8 cellular contexts compared by ENCODE assay signal in the genomic region with DNA sequence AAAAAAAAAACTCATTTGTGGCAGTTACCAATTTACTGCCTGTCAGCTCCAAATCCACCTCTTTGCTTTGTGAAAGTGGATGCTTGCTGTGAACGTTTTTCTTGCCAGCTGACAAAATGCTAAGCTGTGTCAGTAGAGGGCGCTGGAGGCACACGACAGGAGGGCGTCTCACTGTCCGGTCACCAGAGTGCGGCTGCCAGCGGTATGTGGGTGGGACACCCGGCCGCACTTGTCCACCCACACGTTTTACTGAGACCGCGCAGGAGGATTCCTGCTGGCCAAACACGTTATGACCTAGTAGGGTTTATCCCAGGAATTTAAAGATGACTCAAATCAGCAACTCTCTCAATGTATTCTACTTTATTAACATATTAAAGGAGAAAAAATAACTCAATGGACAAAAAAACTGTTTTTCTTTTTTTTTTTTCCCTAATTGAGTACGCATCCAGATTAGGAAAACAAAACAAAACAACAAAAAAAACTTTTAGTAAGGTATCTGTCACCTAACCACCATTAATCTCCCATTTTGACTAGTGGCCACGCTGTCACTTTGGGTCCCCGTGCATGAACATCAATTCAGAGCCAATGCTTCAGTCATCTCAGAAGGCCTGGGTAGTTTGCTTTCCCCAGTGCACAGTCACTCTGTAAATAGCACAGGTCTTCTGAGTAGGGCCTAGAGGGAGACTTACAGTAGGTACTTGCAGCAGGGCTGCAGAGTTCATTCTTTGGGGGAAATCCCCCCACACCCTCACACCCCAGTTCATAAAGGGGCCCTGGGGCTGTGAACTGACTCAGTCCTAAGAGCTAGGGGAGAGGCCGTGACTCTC. TPM values are rescaled to one million over a fixed set of nuclear protein-coding genes. Genes with fewer than 3 reads are reported as not detected.
DNase-seq lines count a peak whose midpoint lies in the region; ATAC-seq lines count a peak whose summit lies in the region.

No MANE protein-coding gene starts in this region.

- DNase-seq in COR-L47 (lab: John Stamatoyannopoulos, UW) (peak; percentile 76), NCI-H82 treated with DMSO at 0.1 percent for 48 hours (lab: John Stamatoyannopoulos, UW; ENCODE audit: unreplicated experiment) (peak; percentile 63), memory B cell (ENCODE audit: low spot score in 2 of 2) (peak; percentile 72 to 75)
- peak; percentile 86 for DNase-seq in activated CD8-positive, alpha-beta T cell treated with anti-CD3 and anti-CD28 coated beads, Interleukin-2, amount 10 ng/mL, durations not matched to agents 7 days and 5 days
- peak; percentile 53 for DNase-seq in effector CD8-positive, alpha-beta T cell (lab: John Stamatoyannopoulos, UW)
- DNase-seq in stimulated activated CD8-positive, alpha-beta memory T cell treated with anti-CD3 and anti-CD28 coated beads, Interleukin-15, amount 100 ng/mL, for 48 hours (ENCODE audit: low read depth in 2 of 2) = peak; percentile 79 to 84

- no peaks in the 10 kb centered on the region for H3K36me3 Mint-ChIP-seq in activated CD8-positive, alpha-beta T cell treated with anti-CD3 and anti-CD28 coated beads, Interleukin-2, amount 10 ng/mL, durations not matched to agents 7 days and 5 days (ENCODE audit: low read depth)
- H3K36me3 Mint-ChIP-seq in memory B cell = peaks cover 3% of the 10 kb centered on the region

- no peaks in the 10 kb centered on the region for H3K9me3 Mint-ChIP-seq in activated CD8-positive, alpha-beta T cell treated with anti-CD3 and anti-CD28 coated beads, Interleukin-2, amount 10 ng/mL, durations not matched to agents 7 days and 5 days (ENCODE audit: insufficient read depth)
- H3K9me3 Mint-ChIP-seq in memory B cell = peaks cover 4% of the 10 kb centered on the region

- no peak overlapping the region for H3K4me3 Mint-ChIP-seq in activated CD8-positive, alpha-beta T cell treated with anti-CD3 and anti-CD28 coated beads, Interleukin-2, amount 10 ng/mL, durations not matched to agents 7 days and 5 days
- peak overlapping the region; percentile 37 for H3K4me3 Mint-ChIP-seq in memory B cell

- CTCF ChIA-PET in activated CD8-positive, alpha-beta T cell treated with anti-CD3 and anti-CD28 coated beads, Interleukin-2, amount 10 ng/mL, durations not matched to agents 7 days and 5 days (lab: Charles Lee) = interaction anchor here (0.6 to 2.8 kb wide), 32 partner anchors 10 to 185 kb away, joined by 3 to 31 read pairs (median 4); no protein-coding TSS in a partner anchor

- H3K27ac Mint-ChIP-seq in activated CD8-positive, alpha-beta T cell treated with anti-CD3 and anti-CD28 coated beads, Interleukin-2, amount 10 ng/mL, durations not matched to agents 7 days and 5 days = no peak overlapping the region
- no peak overlapping the region for H3K27ac Mint-ChIP-seq in memory B cell

- H3K4me1 Mint-ChIP-seq in activated CD8-positive, alpha-beta T cell treated with anti-CD3 and anti-CD28 coated beads, Interleukin-2, amount 10 ng/mL, durations not matched to agents 7 days and 5 days (ENCODE audit: low read depth) = peaks cover 2% of the 10 kb centered on the region
- peaks cover 5% of the 10 kb centered on the region for H3K4me1 Mint-ChIP-seq in memory B cell

- ATAC-seq in GM19455 (IDR thresholded peaks at IDR 0.05; ENCODE audit: unreplicated experiment) (peak; percentile 77), HG03558 (IDR thresholded peaks at IDR 0.05; ENCODE audit: extremely low read depth, unreplicated experiment) (peak; percentile 66), memory B cell (ENCODE audit: low read depth) (peak; percentile 82)
- peak; percentile 91 for ATAC-seq in activated CD8-positive, alpha-beta T cell treated with anti-CD3 and anti-CD28 coated beads, Interleukin-2, amount 10 ng/mL, durations not matched to agents 7 days and 5 days

- no peaks in the 10 kb centered on the region for H3K27me3 Mint-ChIP-seq in activated CD8-positive, alpha-beta T cell treated with anti-CD3 and anti-CD28 coated beads, Interleukin-2, amount 10 ng/mL, durations not matched to agents 7 days and 5 days (ENCODE audit: low read depth)
- H3K27me3 Mint-ChIP-seq in memory B cell = no peaks in the 10 kb centered on the region

- POLR2A ChIA-PET in activated CD8-positive, alpha-beta T cell treated with anti-CD3 and anti-CD28 coated beads, Interleukin-2, amount 10 ng/mL, durations not matched to agents 7 days and 5 days (lab: Charles Lee) = interaction anchor here (0.7 kb wide), 1 partner anchor 44 kb away, joined by 3 read pairs; no protein-coding TSS in a partner anchor

RNA-seq across cellular contexts. Expression of a gene that starts 43.8 kb away (rescaled TPM):
- total RNA-seq in activated CD8-positive, alpha-beta T cell treated with anti-CD3 and anti-CD28 coated beads, Interleukin-2, amount 10 ng/mL, durations not matched to agents 7 days and 5 days = 100 to 1,000 TPM; 876 to 907 TPM

RNA-seq across cellular contexts. Expression of a gene that starts 53.8 kb away (rescaled TPM):
- 1 to 10 TPM; 4.0 to 6.0 TPM for total RNA-seq in activated CD8-positive, alpha-beta T cell treated with anti-CD3 and anti-CD28 coated beads, Interleukin-2, amount 10 ng/mL, durations not matched to agents 7 days and 5 days

Comparison
In these comparisons a context has a peak if more than half of its experiments do, and no peak if none do; other contexts are left out.
1. Peak in every context shown above with its lines: DNase-seq and ATAC-seq.